ENCODE assay signal across 18 cellular contexts in genomic region chr13:83825676-83826075, GRCh38. TPM values are rescaled to one million over a fixed set of nuclear protein-coding genes. Genes with fewer than 3 reads are reported as not detected.
DNase-seq lines count a peak whose midpoint lies in the region; ATAC-seq and TF ChIP-seq lines count a peak whose summit lies in the region.
"Had no signal": no experiment of that assay in that cellular context is flagged by ENCODE, and none has a peak within 500 bp of the region (broad histone marks: within the 10 kb centered on the region; RNA-seq: fewer than 3 reads in every experiment).

No MANE protein-coding gene starts in this region.

- no peaks in the 10 kb centered on the region for H3K36me3 Mint-ChIP-seq in activated CD4-positive, alpha-beta T cell treated with anti-CD3 and anti-CD28 coated beads for 36 hours (ENCODE audit: low read depth)
- H3K36me3 Mint-ChIP-seq: CD8-positive, alpha-beta T cell had no signal

- H3K27me3 ChIP-seq in dorsolateral prefrontal cortex: no peaks in the 10 kb centered on the region

- TF ChIP-seq CTCF in dorsolateral prefrontal cortex (IDR thresholded peaks at IDR 0.05 in 54 of 56, conservative IDR thresholded peaks at IDR 0.05 in 2 of 56; ENCODE audit: low read depth in 1 of 56, partially characterized antibody in 56 of 56): no peak

- intact Hi-C loops in dorsolateral prefrontal cortex (cut with DNase I): no loop called here
- intact Hi-C loops in activated CD4-positive, alpha-beta T cell treated with anti-CD3 and anti-CD28 coated beads for 36 hours (cut with DNase I, micrococcal nuclease): no loop called here

- ATAC-seq in activated CD4-positive, alpha-beta T cell treated with anti-CD3 and anti-CD28 coated beads for 36 hours: no peak
- ATAC-seq: CD8-positive, alpha-beta T cell; HCT116; Panc1 had no signal

- no peaks in the 10 kb centered on the region for H3K4me1 Mint-ChIP-seq in activated CD4-positive, alpha-beta T cell treated with anti-CD3 and anti-CD28 coated beads for 36 hours

- no peaks in the 10 kb centered on the region for H3K9me3 Mint-ChIP-seq in activated CD4-positive, alpha-beta T cell treated with anti-CD3 and anti-CD28 coated beads for 36 hours (ENCODE audit: low read depth)

- no peak overlapping the region for H3K4me3 Mint-ChIP-seq in activated CD4-positive, alpha-beta T cell treated with anti-CD3 and anti-CD28 coated beads for 36 hours
- H3K4me3 Mint-ChIP-seq: CD8-positive, alpha-beta T cell had no signal

- no peak overlapping the region for H3K27ac Mint-ChIP-seq in activated CD4-positive, alpha-beta T cell treated with anti-CD3 and anti-CD28 coated beads for 36 hours
- H3K27ac Mint-ChIP-seq: CD8-positive, alpha-beta T cell had no signal

- CTCF ChIA-PET in activated CD4-positive, alpha-beta T cell treated with anti-CD3 and anti-CD28 coated beads for 36 hours (lab: Charles Lee): no interaction called here

- peak overlapping the region in 53 of 59 donors; percentile 31 to 86 (median 65) for H3K27ac ChIP-seq in dorsolateral prefrontal cortex
- H3K27ac ChIP-seq: 22Rv1, GM23248 had no signal

- POLR2A ChIA-PET in activated CD4-positive, alpha-beta T cell treated with anti-CD3 and anti-CD28 coated beads for 36 hours (lab: Charles Lee): no interaction called here

- DNase-seq in DMS 273 (lab: John Stamatoyannopoulos, UW; ENCODE audit: unreplicated experiment) (peak; percentile 40), DMS 273 treated with DMSO at 0.1 percent for 48 hours (lab: John Stamatoyannopoulos, UW) (no peak), dorsolateral prefrontal cortex (peak in 6 of 10 donors; percentile 50 to 80 (median 55)), middle frontal gyrus (ENCODE audit: extremely low spot score, low spot score) (peak; percentile 81), COLO829 (ENCODE audit: low spot score) (no peak)
- no peak for DNase-seq in activated CD4-positive, alpha-beta T cell treated with anti-CD3 and anti-CD28 coated beads for 36 hours
- DNase-seq in stimulated activated CD4-positive, alpha-beta T cell treated with anti-CD3 and anti-CD28 coated beads, Interleukin-4, amount 100 ng/mL, for 1 hour: no peak
- DNase-seq in activated CD4-positive, alpha-beta T cell treated with anti-CD3 and anti-CD28 coated beads, Interleukin-2, amount 50 U/mL, for 4 hours: no peak
- DNase-seq: CD8-positive, alpha-beta T cell; GF-D8; GM23248; MV-4-11; NCI-H1417 treated with DMSO at 0.1 percent for 48 hours; NCI-H1930; NCI-H524 treated with DMSO at 0.1 percent for 48 hours had no signal

- no peaks in the 10 kb centered on the region for H3K27me3 Mint-ChIP-seq in activated CD4-positive, alpha-beta T cell treated with anti-CD3 and anti-CD28 coated beads for 36 hours

- peak overlapping the region in 5 of 59 donors; percentile 1 to 13 (median 5) for H3K4me3 ChIP-seq in dorsolateral prefrontal cortex
- H3K4me3 ChIP-seq: GM23248 had no signal

RNA-seq across cellular contexts. Expression of gene SLITRK1, which starts 56.6 kb away (rescaled TPM):
- 10 to 100 TPM; 24.5 to 76.6 (median 58.5) TPM for total RNA-seq in dorsolateral prefrontal cortex
- total RNA-seq in activated CD4-positive, alpha-beta T cell treated with anti-CD3 and anti-CD28 coated beads for 36 hours: not detected
- total RNA-seq: CD8-positive, alpha-beta T cell; GM23248 had no signal

Comparison
In these comparisons a context has a peak if more than half of its experiments do, and no peak if none do; other contexts are left out.
1. DNase-seq: peak in DMS 273 (single experiment), dorsolateral prefrontal cortex (6 of 10) and middle frontal gyrus (single experiment); none in DMS 273 treated with DMSO at 0.1 percent for 48 hours (single experiment), COLO829 (single experiment), activated CD4-positive, alpha-beta T cell treated with anti-CD3 and anti-CD28 coated beads for 36 hours (single experiment), stimulated activated CD4-positive, alpha-beta T cell treated with anti-CD3 and anti-CD28 coated beads, Interleukin-4, amount 100 ng/mL, for 1 hour (single experiment) and activated CD4-positive, alpha-beta T cell treated with anti-CD3 and anti-CD28 coated beads, Interleukin-2, amount 50 U/mL, for 4 hours (0 of 2).
2. RNA of gene SLITRK1, which starts 56.6 kb away (total RNA-seq): 24.5 to 76.6 TPM in dorsolateral prefrontal cortex; not detected in activated CD4-positive, alpha-beta T cell treated with anti-CD3 and anti-CD28 coated beads for 36 hours; every median in the first group is over 10 times any median in the second.